In the genomic region with DNA sequence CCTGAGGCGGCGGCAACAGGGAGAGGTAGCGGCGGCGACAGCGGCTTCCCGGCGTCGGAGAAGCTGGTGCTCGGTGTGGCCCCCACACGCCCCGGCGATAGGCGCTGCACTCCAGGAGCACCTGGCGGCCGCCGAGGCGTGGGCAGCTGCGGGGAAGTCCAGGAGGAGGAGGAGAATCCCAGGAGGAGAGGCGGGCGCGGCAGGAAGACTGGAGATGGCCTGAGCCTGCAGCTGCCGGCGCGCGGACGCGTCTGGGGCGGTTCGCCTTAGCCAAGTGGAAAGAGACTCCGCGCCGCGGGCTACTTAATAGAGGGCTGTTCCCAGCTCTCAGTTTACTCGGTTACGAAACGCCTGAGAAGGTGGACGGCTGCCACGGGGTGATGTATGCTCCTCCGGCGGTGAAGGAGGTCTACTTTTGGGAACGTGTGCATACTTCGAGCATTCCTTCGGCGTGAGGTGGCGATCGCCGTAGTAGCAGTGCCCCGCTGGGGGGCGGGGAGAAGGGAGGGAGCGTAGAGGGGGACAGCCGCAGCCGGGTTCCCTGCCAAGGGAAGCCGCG, we compare ENCODE assay signal across 7 cellular contexts. TPM values are rescaled to one million over a fixed set of nuclear protein-coding genes. Genes with fewer than 3 reads are reported as not detected.
DNase-seq lines count a peak whose midpoint lies in the region; ATAC-seq, FAIRE-seq and TF ChIP-seq lines count a peak whose summit lies in the region.

A gene (minus strand): TSS at position 278 of the 559 bp plus-strand sequence. CDS start 3,261 bp downstream, outside the sequence.

- H3K36me3 Mint-ChIP-seq in activated naive CD8-positive, alpha-beta T cell treated with anti-CD3 and anti-CD28 coated beads, Interleukin-2, amount 10 ng/mL, durations not matched to agents 7 days and 5 days, result peaks cover 1% of the 10 kb centered on the region

- H3K9me3 ChIP-seq in cardiac muscle cell (ENCODE audit: low read depth) (no peaks in the 10 kb centered on the region), ovary (no peaks in the 10 kb centered on the region)

- H3K4me1 ChIP-seq in cardiac muscle cell (ENCODE audit: low read depth), result no peaks in the 10 kb centered on the region
- H3K4me1 ChIP-seq in ovary (ENCODE audit: insufficient read depth), result peaks cover 10% of the 10 kb centered on the region

- TF ChIP-seq CTCF in cardiac muscle cell (IDR thresholded peaks at IDR 0.05; ENCODE audit: low read depth, low read length) (no peak), ovary (IDR thresholded peaks at IDR 0.05) (peak in 1 of 3 donors; percentile 11)

- TF ChIP-seq POLR2A in ovary (IDR thresholded peaks at IDR 0.05) (peak; percentile 74), GM18505 (IDR thresholded peaks at IDR 0.05; ENCODE audit: borderline replicate concordance, extremely low read depth, insufficient read depth, insufficient read length) (no peak)

- FAIRE-seq in GM19239 (lab: Jason Lieb, UNC), result no peak

- no peak for ATAC-seq in activated naive CD8-positive, alpha-beta T cell treated with anti-CD3 and anti-CD28 coated beads, Interleukin-2, amount 10 ng/mL, durations not matched to agents 7 days and 5 days (ENCODE audit: low read depth)
- no peak for ATAC-seq in GM18505 (IDR thresholded peaks at IDR 0.05; ENCODE audit: unreplicated experiment)

- H3K27me3 ChIP-seq in cardiac muscle cell (peaks cover 86% of the 10 kb centered on the region), ovary (no peaks in the 10 kb centered on the region)

- H3K4me3 ChIP-seq in cardiac muscle cell, result peak within 1 kb of the TSS; percentile 17
- peak within 1 kb of the TSS; percentile 57 for H3K4me3 ChIP-seq in ovary

- WGBS in ovary, 3 donors, result 0% methylated on average over 55 of the region's 55 CpGs

- H3K4me1 Mint-ChIP-seq in activated naive CD8-positive, alpha-beta T cell treated with anti-CD3 and anti-CD28 coated beads, Interleukin-2, amount 10 ng/mL, durations not matched to agents 7 days and 5 days, result peaks cover 51% of the 10 kb centered on the region

- no peak within 1 kb of the TSS for H3K27ac ChIP-seq in cardiac muscle cell
- H3K27ac ChIP-seq in ovary, result peak within 1 kb of the TSS; percentile 93

- H3K4me3 Mint-ChIP-seq in activated naive CD8-positive, alpha-beta T cell treated with anti-CD3 and anti-CD28 coated beads, Interleukin-2, amount 10 ng/mL, durations not matched to agents 7 days and 5 days, result peak within 1 kb of the TSS; percentile 63

- POLR2A ChIA-PET in activated naive CD8-positive, alpha-beta T cell treated with anti-CD3 and anti-CD28 coated beads, Interleukin-2, amount 10 ng/mL, durations not matched to agents 7 days and 5 days (lab: Charles Lee), result no interaction called here

- H3K36me3 ChIP-seq in cardiac muscle cell (no peaks in the 10 kb centered on the region), ovary (no peaks in the 10 kb centered on the region)

- intact Hi-C loops in ovary (cut with DNase I), result loop anchor here (5.0 to 10.0 kb wide), 8 partner anchors 111 to 1471 kb away; no protein-coding TSS in a partner anchor

- peak; percentile 83 for DNase-seq in ELF-1 (ENCODE audit: low read depth, low spot score)
- DNase-seq in LoVo (ENCODE audit: low spot score), result peak; percentile 56
- peak; percentile 50 for DNase-seq in activated naive CD8-positive, alpha-beta T cell treated with anti-CD3 and anti-CD28 coated beads, Interleukin-2, amount 10 ng/mL, durations not matched to agents 7 days and 5 days
- peak; percentile 71 to 100 for DNase-seq in cardiac muscle cell (ENCODE audit: low read depth in 1 of 2, low spot score in 1 of 2)
- peak; percentile 91 to 98 (median 96) for DNase-seq in ovary
- no peak for DNase-seq in GM19239 (ENCODE audit: insufficient read length, low spot score)

- TF ChIP-seq EP300 in ovary (IDR thresholded peaks at IDR 0.05), result no peak

- no peaks in the 10 kb centered on the region for H3K9me3 Mint-ChIP-seq in activated naive CD8-positive, alpha-beta T cell treated with anti-CD3 and anti-CD28 coated beads, Interleukin-2, amount 10 ng/mL, durations not matched to agents 7 days and 5 days

- H3K27me3 Mint-ChIP-seq in activated naive CD8-positive, alpha-beta T cell treated with anti-CD3 and anti-CD28 coated beads, Interleukin-2, amount 10 ng/mL, durations not matched to agents 7 days and 5 days, result peaks cover 86% of the 10 kb centered on the region

- H3K27ac Mint-ChIP-seq in activated naive CD8-positive, alpha-beta T cell treated with anti-CD3 and anti-CD28 coated beads, Interleukin-2, amount 10 ng/mL, durations not matched to agents 7 days and 5 days, result peak within 1 kb of the TSS; percentile 9

RNA-seq across cellular contexts. Expression of the gene that starts here (rescaled TPM):
- not detected for total RNA-seq in activated naive CD8-positive, alpha-beta T cell treated with anti-CD3 and anti-CD28 coated beads, Interleukin-2, amount 10 ng/mL, durations not matched to agents 7 days and 5 days
- 0.66 and 3.4 TPM in 2 replicates for total RNA-seq in cardiac muscle cell
- polyA plus RNA-seq in cardiac muscle cell, result 0.32 and 0.59 TPM in 2 replicates
- 100 to 1,000 TPM; 145 to 277 (median 194) TPM for total RNA-seq in ovary
- polyA plus RNA-seq in ovary, result 100 to 1,000 TPM; 134 to 165 TPM

Comparison
In these comparisons a context has a peak if more than half of its experiments do, and no peak if none do; other contexts are left out.
1. RNA of the gene that starts here (total RNA-seq): 145 to 277 TPM in ovary; 0.66 to 3.4 TPM in cardiac muscle cell and not detected in activated naive CD8-positive, alpha-beta T cell treated with anti-CD3 and anti-CD28 coated beads, Interleukin-2, amount 10 ng/mL, durations not matched to agents 7 days and 5 days; every median in the first group is over 10 times any median in the second.
2. RNA of the gene that starts here (polyA plus RNA-seq): 134 to 165 TPM in ovary; 0.32 to 0.59 TPM in cardiac muscle cell; every median in the first group is over 10 times any median in the second.
3. Peak in DNase-seq in activated naive CD8-positive, alpha-beta T cell treated with anti-CD3 and anti-CD28 coated beads, Interleukin-2, amount 10 ng/mL, durations not matched to agents 7 days and 5 days; RNA of the gene not detected or under 1 TPM.